19 cellular contexts compared by ENCODE assay signal in genomic region chr7:48116043-48116442, GRCh38. TPM values are rescaled to one million over a fixed set of nuclear protein-coding genes. Genes with fewer than 3 reads are reported as not detected.
A peak's percentile ranks its signal among the peaks of the same experiment; 100 is the strongest.
DNase-seq lines count a peak whose midpoint lies in the region; FAIRE-seq and TF ChIP-seq lines count a peak whose summit lies in the region.
"Had no signal": no experiment of that assay in that cellular context is flagged by ENCODE, and none has a peak within 500 bp of the region (broad histone marks: within the 10 kb centered on the region; RNA-seq: fewer than 3 reads in every experiment).

No MANE protein-coding gene starts in this region.

- no peaks in the 10 kb centered on the region for H3F3A ChIP-seq in neural progenitor cell (ENCODE audit: low read depth)

- TF ChIP-seq RAD21 in H1 (IDR thresholded peaks at IDR 0.05 in 1 of 2, conservative IDR thresholded peaks at IDR 0.05 in 1 of 2; ENCODE audit: low read depth in 2 of 2, low read length in 2 of 2): no peak

- H3K9me3 ChIP-seq in H9 (ENCODE audit: control insufficient read depth, low read depth, low read length) (no peaks in the 10 kb centered on the region), H1 (ENCODE audit: insufficient read depth in 2 of 2, low read depth in 1 of 2, low read length in 1 of 2) (no peaks in the 10 kb centered on the region), neural progenitor cell (ENCODE audit: low read depth) (no peaks in the 10 kb centered on the region)
- H3K9me3 ChIP-seq: BLaER1 had no signal

- H3K4me1 ChIP-seq in H9 (ENCODE audit: insufficient read depth, low read length) (no peaks in the 10 kb centered on the region), H1 (replicated peaks in 1 of 4; ENCODE audit: control insufficient read depth in 3 of 4, insufficient read depth in 4 of 4, low read length in 3 of 4) (no peaks in the 10 kb centered on the region), neural progenitor cell (no peaks in the 10 kb centered on the region)
- H3K4me1 ChIP-seq: BLaER1 had no signal

- H3K14ac ChIP-seq in H9 (ENCODE audit: insufficient read depth, low read length) (no peak overlapping the region), H1 (ENCODE audit: insufficient read length) (no peak overlapping the region)

- H2AK5ac ChIP-seq in H9 (ENCODE audit: insufficient read length, low read length) (no peak overlapping the region), H1 (ENCODE audit: low read depth, low read length) (peak overlapping the region; percentile 68; the same call in 1 of the 2 replicates)

- H3K27ac ChIP-seq in H9 (ENCODE audit: insufficient read length, low read depth, low read length) (no peak overlapping the region), H1 (ENCODE audit: low read depth, low read length) (no peak overlapping the region; the same call in 1 of the 2 replicates), neural progenitor cell (no peak overlapping the region)
- H3K27ac ChIP-seq: BLaER1 had no signal

- H3K4me3 ChIP-seq in H1 (ENCODE audit: extremely low read depth in 1 of 4, insufficient read depth in 2 of 4, low read depth in 3 of 4, low read length in 4 of 4) (no peak overlapping the region), neural progenitor cell (no peak overlapping the region)
- H3K4me3 ChIP-seq: BLaER1, GM23338 had no signal

- H4K5ac ChIP-seq in H9 (ENCODE audit: insufficient read length, low read depth, low read length) (no peak overlapping the region), H1 (ENCODE audit: insufficient read length, low read depth, low read length) (no peak overlapping the region)

- H4K8ac ChIP-seq in H9 (replicated peaks; ENCODE audit: insufficient read length, low read depth, low read length): no peak overlapping the region
- no peak overlapping the region; the same call in 1 of the 2 replicates for H4K8ac ChIP-seq in H1 (ENCODE audit: extremely low read depth, insufficient read depth, low read length)

- H4K91ac ChIP-seq in H9 (ENCODE audit: insufficient read length, low read depth, low read length) (no peak overlapping the region), H1 (replicated peaks; ENCODE audit: insufficient read length, low read length) (peak overlapping the region; percentile 30)

- H2BK20ac ChIP-seq in H9 (ENCODE audit: low read depth, low read length, poor library complexity, severe bottlenecking) (no peak overlapping the region), H1 (ENCODE audit: low read length) (no peak overlapping the region)

- H3K56ac ChIP-seq in H9 (ENCODE audit: insufficient read length, low read depth, low read length) (no peak overlapping the region), H1 (replicated peaks; ENCODE audit: insufficient read length, low read depth, low read length) (no peak overlapping the region)

- H3K23ac ChIP-seq in H9 (ENCODE audit: insufficient read length, low read depth, low read length) (no peak overlapping the region), H1 (ENCODE audit: insufficient read length) (no peak overlapping the region)

- H3K27me3 ChIP-seq in H9 (ENCODE audit: insufficient read depth, low read length): no peaks in the 10 kb centered on the region
- H3K27me3 ChIP-seq in H1 (replicated peaks in 1 of 4; ENCODE audit: control insufficient read depth in 3 of 4, extremely low read depth in 1 of 4, insufficient read depth in 3 of 4, low read length in 3 of 4): no peaks in the 10 kb centered on the region; a peak in 1 of 7 replicates
- no peaks in the 10 kb centered on the region for H3K27me3 ChIP-seq in neural progenitor cell
- H3K27me3 ChIP-seq: BLaER1 had no signal

- no peaks in the 10 kb centered on the region; the same call in 1 of the 2 replicates for H3K27me3 Mint-ChIP-seq in H9 (ENCODE audit: low read depth)
- peaks cover 6% of the 10 kb centered on the region for H3K27me3 Mint-ChIP-seq in neural progenitor cell (ENCODE audit: insufficient read depth, low read depth)
- H3K27me3 Mint-ChIP-seq: CD4-positive, alpha-beta memory T cell had no signal

- no peak for TF ChIP-seq EP300 in H1 (IDR thresholded peaks at IDR 0.05; ENCODE audit: borderline replicate concordance in 1 of 2, low read depth in 2 of 2, low read length in 2 of 2)

- CTCF ChIA-PET in H1 (lab: Charles Lee; ENCODE audit: partially characterized antibody): no interaction called here

- WGBS in H9 (ENCODE audit: extremely low coverage, insufficient read length, low lambda C conversion rate): no CpG with 5 or more reads among the region's 5 CpGs
- 94% methylated on average over 5 of the region's 5 CpGs; no CpG with 5 or more reads in 1 of the 2 experiments for WGBS in H1 (ENCODE audit: extremely low coverage in 1 of 2, insufficient coverage in 1 of 2, insufficient read length in 1 of 2, insufficient replicate concordance in 2 of 2, low coverage in 1 of 2, low lambda C conversion rate in 2 of 2, missing lambda C conversion rate in 1 of 2), 2 experiments

- TF ChIP-seq CTCF in H9 (conservative IDR thresholded peaks at IDR 0.05) (no peak), H1 (IDR thresholded peaks at IDR 0.05; ENCODE audit: control extremely low read depth in 1 of 3, insufficient read depth in 1 of 3, low read depth in 1 of 3, low read length in 3 of 3) (no peak), neural progenitor cell (IDR thresholded peaks at IDR 0.05) (no peak)

- H3K79me2 ChIP-seq in H9 (ENCODE audit: insufficient read depth, low read length): no peaks in the 10 kb centered on the region
- H3K79me2 ChIP-seq in H1 (ENCODE audit: control insufficient read depth in 1 of 2, insufficient read depth in 2 of 2, low read length in 2 of 2): no peaks in the 10 kb centered on the region
- H3K79me2 ChIP-seq in neural progenitor cell (ENCODE audit: low read depth): no peaks in the 10 kb centered on the region

- no peak overlapping the region for H2BK120ac ChIP-seq in H9 (ENCODE audit: low read depth, low read length, poor library complexity, severe bottlenecking)
- no peak overlapping the region for H2BK120ac ChIP-seq in H1 (replicated peaks; ENCODE audit: low read depth, low read length)

- H3K9ac ChIP-seq in H9 (ENCODE audit: extremely low read depth, insufficient read length, low read length) (no peak overlapping the region), H1 (replicated peaks in 1 of 4; ENCODE audit: extremely low read depth in 1 of 4, low read depth in 3 of 4, low read length in 3 of 4) (no peak overlapping the region), neural progenitor cell (no peak overlapping the region)
- H3K9ac ChIP-seq: BLaER1 had no signal

- no peak for TF ChIP-seq POLR2A in H1 (IDR thresholded peaks at IDR 0.05; ENCODE audit: control extremely low read depth in 1 of 2, low read depth in 2 of 2, low read length in 2 of 2)

- H3K36me3 Mint-ChIP-seq in H9 (ENCODE audit: insufficient read depth in 1 of 3, low read depth in 3 of 3) (peaks cover 0 to 2% (median 0%) of the 10 kb centered on the region in 3 experiments; a peak in 3 of 7 replicates), neural progenitor cell (no peaks in the 10 kb centered on the region)
- H3K36me3 Mint-ChIP-seq: CD14-positive monocyte; CD4-positive, alpha-beta memory T cell had no signal

- H3K27ac Mint-ChIP-seq in H9 (peak overlapping the region; percentile 28 to 50 (median 39); a peak in 2 of 7 replicates), neural progenitor cell (peak overlapping the region; percentile 42)
- H3K27ac Mint-ChIP-seq: GM23338 had no signal

- H3K36me3 ChIP-seq in H1 (ENCODE audit: control insufficient read depth in 2 of 4, insufficient read depth in 4 of 4, low read length in 3 of 4): no peaks in the 10 kb centered on the region
- no peaks in the 10 kb centered on the region for H3K36me3 ChIP-seq in neural progenitor cell
- H3K36me3 ChIP-seq: BLaER1 had no signal

- DNase-seq in H9: no peak
- no peak for DNase-seq in H1 (ENCODE audit: low read depth in 1 of 2, low spot score in 2 of 2)
- no peak for DNase-seq in neural progenitor cell (ENCODE audit: low spot score)
- no peak for DNase-seq in urothelium cell line (ENCODE audit: low spot score)
- DNase-seq in RCC 7860 (ENCODE audit: low spot score): no peak
- no peak for DNase-seq in dedifferentiated amniotic fluid mesenchymal stem cell (ENCODE audit: extremely low spot score)
- DNase-seq in ureter (ENCODE audit: low spot score): no peak
- DNase-seq: 8988T; CD4-positive, alpha-beta memory T cell; DMS153; DMS79; GDM1; H7 had no signal

- H3K4me2 ChIP-seq in H9 (ENCODE audit: insufficient read depth, insufficient read length, low read length) (no peak overlapping the region), H1 (ENCODE audit: insufficient read depth in 1 of 2, low read depth in 2 of 2, low read length in 2 of 2) (no peak overlapping the region), neural progenitor cell (no peak overlapping the region)
- H3K4me2 ChIP-seq: BLaER1, GM23338 had no signal

- peaks cover 5 to 9% of the 10 kb centered on the region in 2 experiments; a peak in 4 of 5 replicates for H3K9me3 Mint-ChIP-seq in H9
- no peaks in the 10 kb centered on the region for H3K9me3 Mint-ChIP-seq in neural progenitor cell
- H3K9me3 Mint-ChIP-seq: CD4-positive, alpha-beta memory T cell had no signal

- no peak overlapping the region for H2BK5ac ChIP-seq in H9 (ENCODE audit: insufficient read length, low read length)
- no peak overlapping the region for H2BK5ac ChIP-seq in H1 (ENCODE audit: low read depth, low read length)

- no peaks in the 10 kb centered on the region for H3K79me1 ChIP-seq in H9 (ENCODE audit: insufficient read depth, low read depth, low read length, poor library complexity, severe bottlenecking)
- H3K79me1 ChIP-seq in H1 (ENCODE audit: low read depth, low read length): no peaks in the 10 kb centered on the region

- H3K23me2 ChIP-seq in H9 (ENCODE audit: insufficient read length, low read depth, low read length, poor library complexity, severe bottlenecking) (no peaks in the 10 kb centered on the region), H1 (ENCODE audit: low read depth, low read length) (no peaks in the 10 kb centered on the region)

- H3K4ac ChIP-seq in H9 (ENCODE audit: low read depth, low read length) (no peak overlapping the region), H1 (replicated peaks; ENCODE audit: insufficient read length, low read depth, low read length) (no peak overlapping the region)

- H3K4me1 Mint-ChIP-seq in H9: peaks cover 6 to 15% of the 10 kb centered on the region in 2 experiments; a peak in 3 of 4 replicates
- H3K4me1 Mint-ChIP-seq in neural progenitor cell: no peaks in the 10 kb centered on the region

- no peaks in the 10 kb centered on the region for H4K20me1 ChIP-seq in H9 (ENCODE audit: control insufficient read depth, insufficient read depth, insufficient read length)
- no peaks in the 10 kb centered on the region for H4K20me1 ChIP-seq in H1 (replicated peaks in 1 of 2; ENCODE audit: control insufficient read depth in 1 of 2, insufficient read depth in 2 of 2, low read length in 2 of 2)
- no peaks in the 10 kb centered on the region for H4K20me1 ChIP-seq in neural progenitor cell (ENCODE audit: low read depth)
- H4K20me1 ChIP-seq: BLaER1 had no signal

- POLR2A ChIA-PET in H1 (lab: Charles Lee; ENCODE audit: partially characterized antibody): no interaction called here

- H3K4me3 Mint-ChIP-seq in H9 (no peak overlapping the region), neural progenitor cell (no peak overlapping the region)
- H3K4me3 Mint-ChIP-seq: CD14-positive monocyte; CD4-positive, alpha-beta memory T cell; GM23338 had no signal

- H2BK15ac ChIP-seq in H9 (ENCODE audit: low read depth, low read length): no peak overlapping the region
- H2BK15ac ChIP-seq in H1 (ENCODE audit: low read length): no peak overlapping the region

- H3T11ph ChIP-seq in H9 (ENCODE audit: low read length): no peak overlapping the region

- H2BK12ac ChIP-seq in H9 (ENCODE audit: insufficient read length, low read depth, low read length): no peak overlapping the region
- H2BK12ac ChIP-seq in H1 (ENCODE audit: low read depth, low read length): no peak overlapping the region

- H3K18ac ChIP-seq in H9 (ENCODE audit: insufficient read length, low read depth, low read length): no peak overlapping the region
- no peak overlapping the region for H3K18ac ChIP-seq in H1 (ENCODE audit: extremely low read depth, low read length)

- H2AFZ ChIP-seq in H9 (ENCODE audit: low read length) (no peak overlapping the region), H1 (ENCODE audit: low read length) (no peak overlapping the region), neural progenitor cell (replicated peaks) (no peak overlapping the region)
- H2AFZ ChIP-seq: GM23338 had no signal

- no peak for FAIRE-seq in H1 (lab: Jason Lieb, UNC)
- FAIRE-seq in urothelium cell line (lab: Jason Lieb, UNC): peak; percentile 96
- no peak for FAIRE-seq in RCC 7860 (lab: Jason Lieb, UNC)
- FAIRE-seq: GM12892, GM18507, HTR-8/SVneo had no signal

RNA-seq across cellular contexts. Expression of gene UPP1, which starts 27.0 kb away (rescaled TPM):
- total RNA-seq in H9 (2021) (34.2 and 36.4 TPM in 2 replicates), neural progenitor cell (ENCODE audit: low replicate concordance) (11.2 and 15.0 TPM in 2 replicates), ureter (58.2 TPM)
- 37.5 and 40.7 TPM in 2 replicates for total RNA-seq in H1 (2021; fragmentation: NEBNext Ultra II Directional; extraction: Animal tissue kit (Norgen Biotek cat#: 25700))
- 46.2 and 61.4 TPM in 2 replicates for polyA plus RNA-seq in H1 (2011; rRNA removed)
- 58.2 TPM for polyA plus RNA-seq in H1 (2011; cell fraction: cytosol; rRNA removed)
- 66.5 TPM for polyA plus RNA-seq in H1 (2011; cell fraction: nucleus; rRNA removed)
- polyA plus RNA-seq in H1 (2012, experiment 1 of 2): 27.9 to 52.2 TPM (median 42.1 TPM) in 4 replicates
- 52.2 TPM for polyA plus RNA-seq in H1 (2012, experiment 2 of 2)
- polyA plus RNA-seq in H1 (2013, experiment 1 of 2): 26.9 TPM
- polyA plus RNA-seq in H1 (2013, experiment 2 of 2): 26.2 TPM
- 12.3 and 17.4 TPM in 2 replicates for polyA minus RNA-seq in H1 (2011; rRNA and poly(A)+ RNA removed)
- 15.8 TPM for polyA minus RNA-seq in H1 (2011; cell fraction: cytosol; rRNA and poly(A)+ RNA removed)
- 22.2 TPM for polyA minus RNA-seq in H1 (2011; cell fraction: nucleus; rRNA and poly(A)+ RNA removed)

RNA-seq across cellular contexts. Expression of gene ABCA13, which starts 55.2 kb away (rescaled TPM):
- 0.11 TPM in 2 replicates for total RNA-seq in H9 (2021)
- total RNA-seq in H1 (2021; fragmentation: NEBNext Ultra II Directional; extraction: Animal tissue kit (Norgen Biotek cat#: 25700)): 0.07 and 0.13 TPM in 2 replicates
- 0.02 and 0.09 TPM in 2 replicates for polyA plus RNA-seq in H1 (2011; rRNA removed)
- polyA plus RNA-seq in H1 (2011; cell fraction: cytosol; rRNA removed): 0.01 TPM
- 0.03 TPM for polyA plus RNA-seq in H1 (2011; cell fraction: nucleus; rRNA removed)
- polyA plus RNA-seq in H1 (2012, experiment 1 of 2): 0.05 to 0.12 TPM in 2 of 4 replicates, not detected in the others
- polyA plus RNA-seq in H1 (2012, experiment 2 of 2): not detected
- 0.02 TPM for polyA plus RNA-seq in H1 (2013, experiment 1 of 2)
- polyA plus RNA-seq in H1 (2013, experiment 2 of 2): 0.06 TPM
- 0.06 and 0.17 TPM in 2 replicates for polyA minus RNA-seq in H1 (2011; rRNA and poly(A)+ RNA removed)
- polyA minus RNA-seq in H1 (2011; cell fraction: cytosol; rRNA and poly(A)+ RNA removed): 0.15 TPM
- 0.20 TPM for polyA minus RNA-seq in H1 (2011; cell fraction: nucleus; rRNA and poly(A)+ RNA removed)
- not detected in 2 replicates for total RNA-seq in neural progenitor cell (ENCODE audit: low replicate concordance)
- 5.2 TPM for total RNA-seq in ureter
- total RNA-seq: CD4-positive, alpha-beta memory T cell; H7 had no signal
- polyA plus RNA-seq: CD4-positive, alpha-beta memory T cell; GM23338 had no signal
